7 cellular contexts compared by ENCODE assay signal in genomic region chr21:27881331-27881730, GRCh38.
DNase-seq lines count a peak whose midpoint lies in the region; ATAC-seq and TF ChIP-seq lines count a peak whose summit lies in the region.
"Not testable (repeated sequence)": the region's sequence is repeated elsewhere in the genome, so short reads cannot be mapped to it uniquely, and the experiment has no call there.

No MANE protein-coding gene starts in this region.

- not testable (repeated sequence) for H3K4me1 ChIP-seq in colonic mucosa, left ventricle myocardium inferior

- not testable (repeated sequence) for ATAC-seq in Right ventricle myocardium superior (ENCODE audit: poor library complexity)

- H3K27me3 ChIP-seq in colonic mucosa; left ventricle myocardium inferior (ENCODE audit: low read depth): not testable (repeated sequence)

- not testable (repeated sequence) for H3K9me3 ChIP-seq in colonic mucosa; left ventricle myocardium inferior (replicated peaks)

- not testable (repeated sequence) for TF ChIP-seq CTCF in colonic mucosa (IDR thresholded peaks at IDR 0.05); fibroblast of the aortic adventitia (IDR thresholded peaks at IDR 0.05; ENCODE audit: insufficient read depth, low read length); left ventricle myocardium inferior (IDR thresholded peaks at IDR 0.05; ENCODE audit: borderline replicate concordance)

- not testable (repeated sequence) for H3K9ac ChIP-seq in colonic mucosa (ENCODE audit: low read depth in 2 of 2, low read length in 2 of 2)

- not testable (repeated sequence) for H3K27ac ChIP-seq in colonic mucosa
- peak overlapping the region; percentile 53 for H3K27ac ChIP-seq in left ventricle myocardium inferior (replicated peaks)

- DNase-seq in AG20443 (ENCODE audit: low spot score) (peak; percentile 2), NCI-H226 (peak; percentile 9), colonic mucosa (peak; percentile 27), fibroblast of the aortic adventitia (ENCODE audit: low read depth) (peak; percentile 43), Right ventricle myocardium superior (peak; percentile 65), left ventricle myocardium inferior (peak; percentile 56), mucosa of gallbladder (ENCODE audit: low spot score) (peak; percentile 27)

- H3K36me3 ChIP-seq in colonic mucosa, left ventricle myocardium inferior: not testable (repeated sequence)

- not testable (repeated sequence) for H3K4me3 ChIP-seq in colonic mucosa; fibroblast of the aortic adventitia (ENCODE audit: low read depth, low read length); left ventricle myocardium inferior

- intact Hi-C loops in colonic mucosa (cut with DNase I); Right ventricle myocardium superior (cut with DNase I); left ventricle myocardium inferior (cut with micrococcal nuclease): not testable (repeated sequence)

Comparison
In these comparisons a context has a peak if more than half of its experiments do, and no peak if none do; other contexts are left out.
1. DNase-seq: peak in every context shown above with its lines; median percentile 65 in Right ventricle myocardium superior; 56 in left ventricle myocardium inferior; 43 in fibroblast of the aortic adventitia; 27 in colonic mucosa; 27 in mucosa of gallbladder; 9 in NCI-H226; 2 in AG20443.